Comparison of ENCODE assay signal across 8 cellular contexts in genomic region chr2:85595378-85596232, GRCh38. TPM values are rescaled to one million over a fixed set of nuclear protein-coding genes. Genes with fewer than 3 reads are reported as not detected.
DNase-seq lines count a peak whose midpoint lies in the region; ATAC-seq, FAIRE-seq and TF ChIP-seq lines count a peak whose summit lies in the region.

Gene RNF181 (plus strand): TSS chr2:85595745. CDS start chr2:85595764, 19 bp downstream.

- no peaks in the 10 kb centered on the region for H3K9me3 ChIP-seq in body of pancreas

- intact Hi-C loops in body of pancreas (cut with DNase I): no loop called here
- intact Hi-C loops in sciatic nerve (cut with DNase I): no loop called here

- H3K4me3 ChIP-seq in body of pancreas: peak within 1 kb of the TSS; percentile 35 to 44

- TF ChIP-seq POLR2A in body of pancreas (IDR thresholded peaks at IDR 0.05): peak; percentile 42 to 88 (median 81)

- H3K27ac ChIP-seq in 22Rv1 (peak within 1 kb of the TSS; percentile 86), body of pancreas (peak within 1 kb of the TSS; percentile 62 to 94 (median 82))

- ATAC-seq in GM18520 (IDR thresholded peaks at IDR 0.05; ENCODE audit: unreplicated experiment) (peak; percentile 99), HG03064 (IDR thresholded peaks at IDR 0.05; ENCODE audit: low read depth, unreplicated experiment) (peak; percentile 94), body of pancreas (peak; percentile 97), sciatic nerve (peak; percentile 98)

- H3K4me1 ChIP-seq in body of pancreas: peaks cover 81% of the 10 kb centered on the region

- H3K36me3 ChIP-seq in body of pancreas (replicated peaks in 1 of 2; ENCODE audit: insufficient read depth in 1 of 2, low read depth in 2 of 2): peaks cover 0 to 3% of the 10 kb centered on the region in 2 donors

- DNase-seq in NCI-H2107 treated with DMSO at 0.1 percent for 48 hours (lab: John Stamatoyannopoulos, UW; ENCODE audit: unreplicated experiment) (peak; percentile 98), body of pancreas (peak; percentile 93 to 98 (median 96)), iPS DF 19.7 (ENCODE audit: low read depth, low spot score) (peak; percentile 93), sciatic nerve (ENCODE audit: low spot score) (peak; percentile 95)

- no peaks in the 10 kb centered on the region for H3K27me3 ChIP-seq in body of pancreas

- WGBS in body of pancreas, 2 donors: 0 to 1% methylated on average over 36 to 46 of the region's 46 CpGs

- peak; percentile 99 for FAIRE-seq in TTC549 (lab: Jason Lieb, UNC)

- no peak for TF ChIP-seq CTCF in 22Rv1 (IDR thresholded peaks at IDR 0.05)
- TF ChIP-seq CTCF in body of pancreas (IDR thresholded peaks at IDR 0.05): no peak

RNA-seq across cellular contexts. Expression of gene RNF181, which starts in this region (rescaled TPM):
- 10 to 100 TPM; 54.4 to 89.5 TPM for total RNA-seq in body of pancreas
- total RNA-seq in sciatic nerve: 71.2 TPM

Comparison
In these comparisons a context has a peak if more than half of its experiments do, and no peak if none do; other contexts are left out.
1. Peak in every context shown above with its lines: DNase-seq, ATAC-seq, H3K4me3 ChIP-seq and H3K27ac ChIP-seq.